20 cellular contexts compared by ENCODE assay signal in the genomic region with DNA sequence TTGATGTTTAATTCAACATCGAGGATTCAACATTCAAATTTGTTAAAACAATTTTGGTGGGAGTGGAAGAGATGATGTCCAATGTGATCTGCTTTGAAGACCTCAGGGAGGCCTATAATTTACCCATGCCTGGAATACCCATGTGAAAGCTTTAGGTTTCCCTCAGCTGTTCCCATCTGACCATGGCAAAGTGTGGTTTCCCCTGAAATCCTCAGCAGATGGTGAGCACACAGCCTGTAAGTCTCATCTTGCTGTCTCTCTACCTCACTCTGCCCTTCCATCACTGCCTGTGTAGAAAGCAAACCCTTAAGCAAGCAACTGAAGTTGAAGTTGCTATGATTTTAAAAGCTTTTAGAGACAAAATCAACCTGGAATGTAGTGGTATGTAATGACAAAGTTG.
"Had no signal": no experiment of that assay in that cellular context is flagged by ENCODE, and none has a peak within 500 bp of the region (broad histone marks: within the 10 kb centered on the region; RNA-seq: fewer than 3 reads in every experiment).

No MANE protein-coding gene starts in this region.

- H2AFZ ChIP-seq: PC-9 had no signal

- H3K9me3 ChIP-seq: MG63 had no signal

- H3K27me3 ChIP-seq: MG63 had no signal

- H3K36me3 ChIP-seq: MG63 had no signal

- ATAC-seq: activated CD8-positive, alpha-beta memory T cell treated with anti-CD3 and anti-CD28 coated beads, Interleukin-2, amount 10 ng/mL, durations not matched to agents 7 days and 5 days; T-helper 17 cell had no signal

- H3K27ac ChIP-seq: KMS-11, PC-9 had no signal

- DNase-seq: activated B cell treated with CpG ODN at 0.5 μM for 24 hours; activated CD4-positive, alpha-beta T cell treated with anti-CD3 and anti-CD28 coated beads for 1 hour; activated CD4-positive, alpha-beta T cell treated with anti-CD3 and anti-CD28 coated beads, Interleukin-2, amount 10 ng/mL, durations not matched to agents 24 days and 14 days; activated CD4-positive, alpha-beta T cell treated with anti-CD3 and anti-CD28 coated beads, Interleukin-2, amount 50 U/mL, for 48 hours; activated CD8-positive, alpha-beta memory T cell treated with anti-CD3 and anti-CD28 coated beads, Interleukin-2, amount 10 ng/mL, durations not matched to agents 7 days and 5 days; activated effector memory CD4-positive, alpha-beta T cell treated with Interleukin-2 at 50 U/mL for 16 hours; activated naive CD4-positive, alpha-beta T cell; activated T-cell treated with anti-CD3 and anti-CD28 coated beads, Interleukin-2, amount 50 U/mL, for 24 hours; MV-4-11; NCI-H1417 treated with DMSO at 0.1 percent for 48 hours; NCI-H1694; NCI-H2029; NCI-H526 treated with DMSO at 0.1 percent for 48 hours; PC-9; SHP77 treated with DMSO at 0.1 percent for 48 hours; T-helper 17 cell; T-helper 9 cell had no signal

- H3K4me3 ChIP-seq: MG63, PC-9 had no signal

- FAIRE-seq: astrocyte had no signal

- H3K9ac ChIP-seq: KMS-11 had no signal

- H3K4me2 ChIP-seq: KMS-11, PC-9 had no signal
